In genomic region chr9:126516936-126517750, GRCh38 we compare ENCODE assay signal across 8 cellular contexts.
DNase-seq lines count a peak whose midpoint lies in the region; ATAC-seq and TF ChIP-seq lines count a peak whose summit lies in the region.

No MANE protein-coding gene starts in this region.

- CTCF ChIA-PET in Panc1 (lab: Charles Lee) = interaction anchor here (0.5 to 0.7 kb wide), 2 partner anchors 34 to 46 kb away, joined by 3 to 5 read pairs; no protein-coding TSS in a partner anchor

- TF ChIP-seq CTCF in Panc1 (IDR thresholded peaks at IDR 0.05) = no peak

- in situ Hi-C loops in Panc1 (cut with HindIII; ENCODE audit: low pct_unique_long_range_greater_than_20kb, low sequenced_read_pairs) = no loop called here

- H3K9me3 ChIP-seq in BLaER1 = no peaks in the 10 kb centered on the region
- no peaks in the 10 kb centered on the region for H3K9me3 ChIP-seq in Panc1 (ENCODE audit: control insufficient read depth, insufficient read depth, low read depth, low read length)

- H3K4me1 ChIP-seq in BLaER1 (peaks cover 12% of the 10 kb centered on the region; the same call in 1 of the 2 replicates), Panc1 (ENCODE audit: control insufficient read depth, insufficient read depth, low read length) (peaks cover 5% of the 10 kb centered on the region; the same call in 1 of the 2 replicates)

- H4K20me1 ChIP-seq in BLaER1 = peaks cover 27% of the 10 kb centered on the region

- H3K36me3 ChIP-seq in BLaER1 = no peaks in the 10 kb centered on the region
- no peaks in the 10 kb centered on the region for H3K36me3 ChIP-seq in Panc1 (ENCODE audit: control insufficient read depth, insufficient read depth, low read length)

- H3K27me3 ChIP-seq in BLaER1 = peaks cover 88% of the 10 kb centered on the region
- H3K27me3 ChIP-seq in Panc1 (ENCODE audit: control insufficient read depth, insufficient read depth, low read length) = peaks cover 20% of the 10 kb centered on the region

- H3K27ac ChIP-seq in BLaER1 = no peak overlapping the region
- H3K27ac ChIP-seq in Panc1 (ENCODE audit: low read length) = no peak overlapping the region

- intact Hi-C loops in Panc1 (cut with micrococcal nuclease; ENCODE audit: unreplicated experiment) = no loop called here

- H3K4me2 ChIP-seq in BLaER1 = peak overlapping the region; percentile 63

- no peak overlapping the region for H3K9ac ChIP-seq in BLaER1

- H3K4me3 ChIP-seq in BLaER1 (no peak overlapping the region; the same call in 1 of the 2 replicates), Panc1 (ENCODE audit: low read depth in 2 of 2, low read length in 2 of 2) (peak overlapping the region; percentile 32 to 46)

- ATAC-seq in Panc1 = peak; percentile 65

- POLR2A ChIA-PET in Panc1 (lab: Charles Lee) = no interaction called here

- no TSS peak for BruUV-seq in Panc1 (replicated peaks; lab: Mats Ljungman, UMichigan)

- DNase-seq in HCEC 1CT = peak; percentile 34
- no peak for DNase-seq in Panc1 (ENCODE audit: low read depth, low spot score)
- DNase-seq in astrocyte of the hippocampus (ENCODE audit: low read depth, low spot score) = peak; percentile 81
- peak; percentile 96 for DNase-seq in islet precursor cell
- DNase-seq in stimulated activated CD4-positive, alpha-beta T cell treated with anti-CD3 and anti-CD28 coated beads, Interleukin-15, amount 100 ng/mL, for 24 hours = peak; percentile 70
- no peak for DNase-seq in HuH-7.5 (ENCODE audit: low spot score)
- DNase-seq in NCI-H446 (lab: John Stamatoyannopoulos, UW) = no peak

Comparison
In these comparisons a context has a peak if more than half of its experiments do, and no peak if none do; other contexts are left out.
1. DNase-seq: peak in HCEC 1CT (single experiment), astrocyte of the hippocampus (single experiment), islet precursor cell (single experiment) and stimulated activated CD4-positive, alpha-beta T cell treated with anti-CD3 and anti-CD28 coated beads, Interleukin-15, amount 100 ng/mL, for 24 hours (single experiment); none in Panc1 (single experiment), HuH-7.5 (single experiment) and NCI-H446 (0 of 2).